7 cellular contexts compared by ENCODE assay signal in the genomic region with DNA sequence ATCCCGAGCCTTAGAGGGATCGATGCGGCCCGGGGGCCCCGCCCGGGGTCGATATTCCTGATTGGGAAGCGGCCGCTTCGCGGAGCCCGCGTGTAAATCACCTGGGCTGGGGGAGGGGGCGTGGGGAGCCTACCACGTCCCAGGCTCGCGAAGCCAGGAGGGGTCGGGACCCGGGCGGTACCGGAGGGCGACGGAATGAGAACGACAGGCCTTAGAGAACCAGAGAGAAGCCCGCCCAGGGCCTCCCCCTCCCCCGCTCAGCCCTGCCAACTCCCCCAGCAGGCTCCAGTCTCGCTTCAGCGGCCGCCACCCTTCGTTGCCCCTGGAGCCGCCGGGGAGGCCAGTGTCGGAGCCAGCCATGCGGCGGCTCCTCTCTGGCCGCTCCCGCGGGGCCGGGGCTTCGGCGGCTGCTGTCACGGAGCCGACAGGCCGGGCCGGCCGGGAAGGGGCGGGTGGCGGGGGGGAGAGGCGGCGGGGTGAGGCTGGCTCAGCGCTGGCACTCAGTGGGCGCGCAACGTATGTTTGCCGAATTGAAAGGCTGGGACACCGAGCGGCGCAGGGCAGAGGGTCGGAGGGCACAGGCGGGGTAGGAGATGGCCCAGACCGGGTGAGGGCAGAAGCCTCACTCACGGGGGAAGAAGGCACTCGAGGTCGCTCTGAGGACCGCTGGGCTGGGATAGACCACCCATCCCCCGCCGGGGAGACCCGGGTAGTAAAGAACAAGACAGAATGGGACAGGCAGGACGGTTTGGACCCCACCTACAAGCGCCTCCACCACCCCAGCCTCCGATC. TPM values are rescaled to one million over a fixed set of nuclear protein-coding genes. Genes with fewer than 3 reads are reported as not detected.
DNase-seq lines count a peak whose midpoint lies in the region; ATAC-seq and TF ChIP-seq lines count a peak whose summit lies in the region.
"Had no signal": no experiment of that assay in that cellular context is flagged by ENCODE, and none has a peak within 500 bp of the region (broad histone marks: within the 10 kb centered on the region; RNA-seq: fewer than 3 reads in every experiment).

No MANE protein-coding gene starts in this region.

- intact Hi-C loops in PC-9 (cut with micrococcal nuclease; ENCODE audit: unreplicated experiment) = loop anchor here (5.0 kb wide), 1 partner anchor 277 kb away; a partner anchor contains a TSS
- intact Hi-C loops in aorta (cut with DNase I) = no loop called here

- H3K27ac ChIP-seq in PC-9 = no peak overlapping the region
- H3K27ac ChIP-seq in iPS-18a (ENCODE audit: low read length) = no peak overlapping the region
- H3K27ac ChIP-seq in aorta (ENCODE audit: low read depth in 1 of 2, low read length in 2 of 2) = no peak overlapping the region
- H3K27ac ChIP-seq: SK-N-MC had no signal

- TF ChIP-seq CTCF in GM12875 (IDR thresholded peaks at IDR 0.05; ENCODE audit: borderline replicate concordance, insufficient read depth, low read depth, low read length) (no peak), PC-9 (conservative IDR thresholded peaks at IDR 0.05) (no peak)

- no peaks in the 10 kb centered on the region for H3K79me2 ChIP-seq in PC-9 (ENCODE audit: low read depth)

- peaks cover 45% of the 10 kb centered on the region for H3K27me3 ChIP-seq in PC-9 (ENCODE audit: insufficient read depth, low read depth)
- H3K27me3 ChIP-seq in iPS-18a (ENCODE audit: control insufficient read depth, insufficient read depth, low read length) = peaks cover 99% of the 10 kb centered on the region
- H3K27me3 ChIP-seq in aorta (ENCODE audit: control insufficient read depth in 1 of 2, insufficient read depth in 2 of 2, low read length in 1 of 2) = no peaks in the 10 kb centered on the region

- H3K9me2 ChIP-seq in PC-9 (ENCODE audit: insufficient read depth) = no peaks in the 10 kb centered on the region

- no peak overlapping the region for H3K9ac ChIP-seq in iPS-18a (ENCODE audit: low read length)

- POLR2A ChIA-PET in PC-9 (lab: Charles Lee; ENCODE audit: unreplicated experiment) = no interaction called here

- H3K36me3 ChIP-seq in PC-9 (ENCODE audit: low read depth) = no peaks in the 10 kb centered on the region
- no peaks in the 10 kb centered on the region for H3K36me3 ChIP-seq in iPS-18a (ENCODE audit: control insufficient read depth, low read depth, low read length)
- H3K36me3 ChIP-seq in aorta (ENCODE audit: control insufficient read depth in 1 of 2, insufficient read depth in 2 of 2, low read length in 1 of 2) = no peaks in the 10 kb centered on the region

- peak overlapping the region; percentile 36 for H3K4me3 ChIP-seq in GM12875 (ENCODE audit: low read depth, low read length)
- H3K4me3 ChIP-seq in PC-9 = peak overlapping the region; percentile 41; the same call in 1 of the 2 replicates
- peak overlapping the region; percentile 57 for H3K4me3 ChIP-seq in iPS-18a (ENCODE audit: low read length)
- peak overlapping the region; percentile 22 to 31 for H3K4me3 ChIP-seq in aorta (ENCODE audit: low read length in 2 of 2)

- H3K4me2 ChIP-seq in PC-9 = peak overlapping the region; percentile 90

- H4K20me1 ChIP-seq in PC-9 (ENCODE audit: insufficient read depth) = no peaks in the 10 kb centered on the region

- DNase-seq in PC-9 (no peak), aorta (no peak), NCI-H524 treated with DMSO at 0.1 percent for 48 hours (lab: John Stamatoyannopoulos, UW) (no peak)

- H3K9me3 ChIP-seq in PC-9 (ENCODE audit: insufficient read depth, low read depth) (no peaks in the 10 kb centered on the region), iPS-18a (ENCODE audit: control insufficient read depth, low read depth, low read length) (no peaks in the 10 kb centered on the region), aorta (ENCODE audit: control insufficient read depth, low read length) (no peaks in the 10 kb centered on the region)

- 1 to 2% methylated on average over 60 to 71 of the region's 71 CpGs for WGBS in aorta, 2 donors

- BruUV-seq in PC-9 (replicated peaks; lab: Mats Ljungman, UMichigan) = no TSS peak

- H2AFZ ChIP-seq in PC-9 = no peak overlapping the region

- peaks cover 9% of the 10 kb centered on the region; the same call in 1 of the 2 replicates for H3F3A ChIP-seq in PC-9 (ENCODE audit: insufficient read depth, low read depth)

- ATAC-seq in aorta (ENCODE audit: low FRiP score) (no peak), GM19351 (IDR thresholded peaks at IDR 0.05; ENCODE audit: unreplicated experiment) (no peak)

- CTCF ChIA-PET in PC-9 (lab: Charles Lee) = no interaction called here

- peaks cover 28% of the 10 kb centered on the region for H3K4me1 ChIP-seq in PC-9 (replicated peaks; ENCODE audit: insufficient read depth)
- peaks cover 22% of the 10 kb centered on the region for H3K4me1 ChIP-seq in iPS-18a (ENCODE audit: control insufficient read depth, low read depth, low read length)
- H3K4me1 ChIP-seq in aorta (ENCODE audit: control insufficient read depth in 1 of 2, insufficient read depth in 2 of 2, low read length in 2 of 2) = no peaks in the 10 kb centered on the region

RNA-seq across cellular contexts. Expression of a gene that starts 1.4 kb away (rescaled TPM):
- total RNA-seq in PC-9 (2021) (3.7 and 4.7 TPM in 2 replicates), aorta (under 1 TPM in 1 of 2 donors, not detected in 1; 0.24 TPM)
- 1 to 10 TPM in 1 of 2 donors, under 1 TPM in 1; 0.50 to 1.2 TPM for polyA plus RNA-seq in aorta

RNA-seq across cellular contexts. Expression of a gene that starts 8.3 kb away (rescaled TPM):
- total RNA-seq in PC-9 (2021) = 0.18 and 0.22 TPM in 2 replicates
- total RNA-seq in aorta = not detected
- polyA plus RNA-seq in aorta = not detected

RNA-seq across cellular contexts. Expression of a gene that starts 22.0 kb away (rescaled TPM):
- total RNA-seq in PC-9 (2021) (65.1 and 84.3 TPM in 2 replicates), aorta (10 to 100 TPM; 19.3 to 29.8 TPM)
- 10 to 100 TPM in 1 of 2 donors, 1 to 10 TPM in 1; 5.5 to 11.5 TPM for polyA plus RNA-seq in aorta

RNA-seq across cellular contexts. Expression of a gene that starts 22.2 kb away (rescaled TPM):
- total RNA-seq in PC-9 (2021) (79.4 and 79.9 TPM in 2 replicates), aorta (1 to 10 TPM; 1.1 to 4.3 TPM)
- 1 to 10 TPM in 1 of 2 donors, under 1 TPM in 1; 0.10 to 1.8 TPM for polyA plus RNA-seq in aorta

RNA-seq across cellular contexts. Expression of a gene that starts 50.3 kb away (rescaled TPM):
- total RNA-seq in PC-9 (2021) = 0.46 and 0.60 TPM in 2 replicates
- 1 to 10 TPM in 1 of 2 donors, under 1 TPM in 1; 0.49 to 5.4 TPM for total RNA-seq in aorta
- polyA plus RNA-seq in aorta = 10 to 100 TPM in 1 of 2 donors, not detected in 1; 13.8 TPM
